ENCODE assay signal across 18 cellular contexts in the genomic region with DNA sequence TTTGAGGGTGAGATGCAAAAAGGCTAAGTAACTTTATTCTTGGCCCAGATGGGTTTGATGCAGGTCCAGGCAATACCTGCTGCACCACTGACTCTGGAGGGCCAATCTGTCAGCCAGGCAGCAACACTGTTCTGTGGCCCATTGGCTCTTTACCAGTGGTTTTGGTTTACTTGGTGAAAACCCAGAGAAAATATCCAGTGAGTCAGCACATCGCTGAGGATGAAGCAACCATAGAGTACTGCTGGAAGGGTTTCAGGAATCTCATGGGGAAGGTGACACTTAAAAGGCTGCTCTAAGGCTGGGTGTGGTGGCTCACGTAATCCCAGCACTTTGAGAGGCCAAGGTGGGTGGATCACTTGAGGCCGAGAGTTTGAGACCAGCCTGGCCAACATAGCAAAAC.
DNase-seq lines count a peak whose midpoint lies in the region; ATAC-seq and TF ChIP-seq lines count a peak whose summit lies in the region.
"Had no signal": no experiment of that assay in that cellular context is flagged by ENCODE, and none has a peak within 500 bp of the region (broad histone marks: within the 10 kb centered on the region; RNA-seq: fewer than 3 reads in every experiment).

No MANE protein-coding gene starts in this region.

- H3K4me3 ChIP-seq in PC-3 (ENCODE audit: low read length): no peak overlapping the region
- H3K4me3 ChIP-seq: dorsolateral prefrontal cortex, GM23338 had no signal

- no peak overlapping the region for H3K9ac ChIP-seq in PC-3 (ENCODE audit: low read length)
- H3K9ac ChIP-seq: parathyroid adenoma had no signal

- no TSS peak for BruUV-seq in PC-3 (replicated peaks; lab: Mats Ljungman, UMichigan)

- no peaks in the 10 kb centered on the region for H3K9me3 ChIP-seq in PC-3 (ENCODE audit: low read length)

- no peaks in the 10 kb centered on the region for H4K20me1 ChIP-seq in PC-3 (ENCODE audit: low read length)

- H3K36me3 ChIP-seq in PC-3 (ENCODE audit: low read depth, low read length): no peaks in the 10 kb centered on the region

- no peak overlapping the region for H3K27ac Mint-ChIP-seq in activated CD4-positive, alpha-beta memory T cell treated with anti-CD3 and anti-CD28 coated beads for 36 hours
- H3K27ac Mint-ChIP-seq: CD14-positive monocyte; GM23338; T-helper 2 cell treated with Interferon-gamma antibody and Interleukin-4, amounts not matched to agents 5 μg/mL and 100 μg/mL, for 36 hours had no signal

- no peaks in the 10 kb centered on the region for H3K9me3 Mint-ChIP-seq in activated CD4-positive, alpha-beta memory T cell treated with anti-CD3 and anti-CD28 coated beads for 36 hours
- H3K9me3 Mint-ChIP-seq: activated T-cell treated with anti-CD3 and anti-CD28 coated beads, Interleukin-2, amount 50 U/mL, for 4 hours; T-helper 2 cell treated with Interferon-gamma antibody and Interleukin-4, amounts not matched to agents 5 μg/mL and 100 μg/mL, for 36 hours had no signal

- ATAC-seq in PC-3 (no peak), sciatic nerve (peak; percentile 22)
- ATAC-seq: activated T-cell treated with anti-CD3 and anti-CD28 coated beads, Interleukin-2, amount 50 U/mL, for 4 hours; GM23338; Right ventricle myocardium inferior had no signal

- H2AFZ ChIP-seq in PC-3 (ENCODE audit: low read length): no peak overlapping the region
- H2AFZ ChIP-seq: GM23338, parathyroid adenoma had no signal

- H3K79me2 ChIP-seq in PC-3 (ENCODE audit: low read length): no peaks in the 10 kb centered on the region
- H3K79me2 ChIP-seq: parathyroid adenoma had no signal

- no peak overlapping the region for H3K4me3 Mint-ChIP-seq in activated CD4-positive, alpha-beta memory T cell treated with anti-CD3 and anti-CD28 coated beads for 36 hours
- H3K4me3 Mint-ChIP-seq: activated T-cell treated with anti-CD3 and anti-CD28 coated beads, Interleukin-2, amount 50 U/mL, for 4 hours; CD14-positive monocyte; GM23338; T-helper 2 cell treated with Interferon-gamma antibody and Interleukin-4, amounts not matched to agents 5 μg/mL and 100 μg/mL, for 36 hours had no signal

- no peak for TF ChIP-seq CTCF in PC-3 (conservative IDR thresholded peaks at IDR 0.05; ENCODE audit: low read depth, low read length)

- H3K4me1 Mint-ChIP-seq in activated CD4-positive, alpha-beta memory T cell treated with anti-CD3 and anti-CD28 coated beads for 36 hours (ENCODE audit: low read depth): no peaks in the 10 kb centered on the region
- H3K4me1 Mint-ChIP-seq: CD14-positive monocyte, GM23338 had no signal

- no peak overlapping the region for H3K4me2 ChIP-seq in PC-3 (ENCODE audit: low read length)
- H3K4me2 ChIP-seq: GM23338 had no signal

- no peak overlapping the region for H3K27ac ChIP-seq in PC-3 (ENCODE audit: low read length)
- H3K27ac ChIP-seq: dorsolateral prefrontal cortex, parathyroid adenoma had no signal

- no peaks in the 10 kb centered on the region for H3K9me2 ChIP-seq in PC-3 (replicated peaks; ENCODE audit: low read length)

- CTCF ChIA-PET in PC-3 (lab: Charles Lee): no interaction called here
- CTCF ChIA-PET in activated CD4-positive, alpha-beta memory T cell treated with anti-CD3 and anti-CD28 coated beads for 36 hours (lab: Charles Lee): no interaction called here

- intact Hi-C loops in PC-3 (cut with micrococcal nuclease): no loop called here
- intact Hi-C loops in sciatic nerve (cut with DNase I): no loop called here
- intact Hi-C loops in activated CD4-positive, alpha-beta memory T cell treated with anti-CD3 and anti-CD28 coated beads for 36 hours (cut with micrococcal nuclease): no loop called here

- no peaks in the 10 kb centered on the region for H3K4me1 ChIP-seq in PC-3 (ENCODE audit: insufficient read depth, low read length)
- H3K4me1 ChIP-seq: parathyroid adenoma had no signal

- H3K27me3 Mint-ChIP-seq in activated CD4-positive, alpha-beta memory T cell treated with anti-CD3 and anti-CD28 coated beads for 36 hours: peaks cover 4% of the 10 kb centered on the region

- peaks cover 12% of the 10 kb centered on the region for H3K27me3 ChIP-seq in PC-3 (ENCODE audit: low read length)

- no peaks in the 10 kb centered on the region for H3F3A ChIP-seq in PC-3 (ENCODE audit: low read length, unreplicated experiment)

- POLR2A ChIA-PET in PC-3 (lab: Charles Lee; ENCODE audit: unreplicated experiment): no interaction called here
- POLR2A ChIA-PET in activated CD4-positive, alpha-beta memory T cell treated with anti-CD3 and anti-CD28 coated beads for 36 hours (lab: Charles Lee): no interaction called here

- no peaks in the 10 kb centered on the region for H3K36me3 Mint-ChIP-seq in activated CD4-positive, alpha-beta memory T cell treated with anti-CD3 and anti-CD28 coated beads for 36 hours
- H3K36me3 Mint-ChIP-seq: CD14-positive monocyte had no signal

- peak; percentile 93 for DNase-seq in EL
- DNase-seq in PC-3: peak; percentile 71
- DNase-seq in fibroblast of gingiva (ENCODE audit: low read depth): peak; percentile 91
- DNase-seq in sciatic nerve (ENCODE audit: low spot score): no peak
- no peak for DNase-seq in stimulated activated naive CD4-positive, alpha-beta T cell (lab: John Stamatoyannopoulos, UW)
- DNase-seq in activated CD4-positive, alpha-beta memory T cell treated with anti-CD3 and anti-CD28 coated beads for 36 hours: no peak
- DNase-seq in NOMO-1 treated with DMSO at 0.1 percent for 48 hours (lab: John Stamatoyannopoulos, UW; ENCODE audit: unreplicated experiment): no peak
- DNase-seq in NCI-H2196 (lab: John Stamatoyannopoulos, UW; ENCODE audit: unreplicated experiment): no peak
- DNase-seq: activated CD4-positive, alpha-beta T cell treated with anti-CD3 and anti-CD28 coated beads for 48 hours; activated T-cell treated with anti-CD3 and anti-CD28 coated beads, Interleukin-2, amount 50 U/mL, for 4 hours; dorsolateral prefrontal cortex; NCI-H2029; NCI-H774 had no signal

Comparison
In these comparisons a context has a peak if more than half of its experiments do, and no peak if none do; other contexts are left out.
1. DNase-seq: peak in EL (single experiment), PC-3 (single experiment) and fibroblast of gingiva (single experiment); none in sciatic nerve (single experiment), stimulated activated naive CD4-positive, alpha-beta T cell (0 of 6), activated CD4-positive, alpha-beta memory T cell treated with anti-CD3 and anti-CD28 coated beads for 36 hours (single experiment), NOMO-1 treated with DMSO at 0.1 percent for 48 hours (single experiment) and NCI-H2196 (single experiment).